ENCODE assay signal across 8 cellular contexts in genomic region chr4:13627606-13628301, GRCh38. TPM values are rescaled to one million over a fixed set of nuclear protein-coding genes. Genes with fewer than 3 reads are reported as not detected.
DNase-seq lines count a peak whose midpoint lies in the region; ATAC-seq and TF ChIP-seq lines count a peak whose summit lies in the region.

Gene BOD1L1 (minus strand): TSS chr4:13627725. CDS start chr4:13627587, 138 bp downstream.

- no peaks in the 10 kb centered on the region for H3K9me3 Mint-ChIP-seq in natural killer cell treated with Interleukin-12 subunit alpha and Interleukin-12 subunit beta and Interleukin-15 and Interleukin-18, amount 100 ng/mL, for 72 hours

- peak within 1 kb of the TSS; percentile 97 to 98 for H3K27ac Mint-ChIP-seq in natural killer cell treated with Interleukin-12 subunit alpha and Interleukin-12 subunit beta and Interleukin-15 and Interleukin-18, amount 100 ng/mL, for 72 hours

- H3K36me3 Mint-ChIP-seq in natural killer cell treated with Interleukin-12 subunit alpha and Interleukin-12 subunit beta and Interleukin-15 and Interleukin-18, amount 100 ng/mL, for 72 hours: peaks cover 4% of the 10 kb centered on the region

- peak; percentile 39 for TF ChIP-seq CTCF in fibroblast of pulmonary artery (IDR thresholded peaks at IDR 0.05; ENCODE audit: low read length, missing control alignments)

- H3K4me3 ChIP-seq in fibroblast of pulmonary artery (replicated peaks; ENCODE audit: low read depth, low read length): peak within 1 kb of the TSS; percentile 96

- H3K9me3 ChIP-seq in KOPT-K1 (ENCODE audit: insufficient read depth, low read length, poor library complexity, severe bottlenecking): no peaks in the 10 kb centered on the region

- DNase-seq in Daoy (ENCODE audit: low read depth) (peak; percentile 92), RPMI7951 (ENCODE audit: low read depth) (peak; percentile 88), fibroblast of pulmonary artery (ENCODE audit: low read depth) (peak; percentile 92)
- DNase-seq in activated T-helper 1 cell treated with anti-CD3 and anti-CD28 coated beads, Interleukin-2, amount 50 U/mL, for 16 hours (ENCODE audit: low read depth in 1 of 2, low spot score in 1 of 2): peak; percentile 57 to 67
- peak; percentile 90 for DNase-seq in natural killer cell treated with Interleukin-12 subunit alpha and Interleukin-12 subunit beta and Interleukin-15 and Interleukin-18, amount 100 ng/mL, for 72 hours (ENCODE audit: low spot score)
- peak; percentile 86 for DNase-seq in stimulated activated naive CD8-positive, alpha-beta T cell treated with anti-CD3 and anti-CD28 coated beads, Interleukin-15, Interleukin-2, amounts not matched to agents 100 U/mL and 50 U/mL, for 24 hours

- peak; percentile 90 for ATAC-seq in GM21786 (IDR thresholded peaks at IDR 0.05; ENCODE audit: unreplicated experiment)
- peak; percentile 93 to 95 for ATAC-seq in natural killer cell treated with Interleukin-12 subunit alpha and Interleukin-12 subunit beta and Interleukin-15 and Interleukin-18, amount 100 ng/mL, for 72 hours
- ATAC-seq in stimulated activated naive CD8-positive, alpha-beta T cell treated with anti-CD3 and anti-CD28 coated beads, Interleukin-15, Interleukin-2, amounts not matched to agents 100 U/mL and 50 U/mL, for 24 hours: peak; percentile 91

- peak within 1 kb of the TSS; percentile 74 for H3K27ac ChIP-seq in KOPT-K1 (ENCODE audit: low read depth, low read length, poor library complexity, severe bottlenecking)

- H3K27me3 Mint-ChIP-seq in natural killer cell treated with Interleukin-12 subunit alpha and Interleukin-12 subunit beta and Interleukin-15 and Interleukin-18, amount 100 ng/mL, for 72 hours: no peaks in the 10 kb centered on the region

- H3K4me3 Mint-ChIP-seq in natural killer cell treated with Interleukin-12 subunit alpha and Interleukin-12 subunit beta and Interleukin-15 and Interleukin-18, amount 100 ng/mL, for 72 hours: peak within 1 kb of the TSS; percentile 88

- peaks cover 24 to 33% of the 10 kb centered on the region in 2 donors for H3K4me1 Mint-ChIP-seq in natural killer cell treated with Interleukin-12 subunit alpha and Interleukin-12 subunit beta and Interleukin-15 and Interleukin-18, amount 100 ng/mL, for 72 hours (ENCODE audit: low read depth in 2 of 2)

- H3K36me3 ChIP-seq in KOPT-K1 (ENCODE audit: insufficient read depth, low read length): peaks cover 6% of the 10 kb centered on the region; the same call in 1 of the 2 replicates

RNA-seq across cellular contexts. Expression of gene BOD1L1, which starts in this region (rescaled TPM):
- 14.6 and 17.5 TPM in 2 replicates for total RNA-seq in Daoy (2014; rRNA removed; shearing (Covaris generic))
- total RNA-seq in RPMI7951 (2014; rRNA removed; shearing (Covaris generic)): 8.4 and 10.9 TPM in 2 replicates
- 10 to 100 TPM; 41.4 to 43.5 TPM for total RNA-seq in natural killer cell treated with Interleukin-12 subunit alpha and Interleukin-12 subunit beta and Interleukin-15 and Interleukin-18, amount 100 ng/mL, for 72 hours

Comparison
In these comparisons a context has a peak if more than half of its experiments do, and no peak if none do; other contexts are left out.
1. Peak in every context shown above with its lines: DNase-seq, ATAC-seq, H3K4me3 ChIP-seq and H3K27ac ChIP-seq.